Comparison of ENCODE assay signal across 23 cellular contexts in genomic region chr6:70028246-70028645, GRCh38.
"Had no signal": no experiment of that assay in that cellular context is flagged by ENCODE, and none has a peak within 500 bp of the region (broad histone marks: within the 10 kb centered on the region; RNA-seq: fewer than 3 reads in every experiment).

No MANE protein-coding gene starts in this region.

- ATAC-seq: effector memory CD8-positive, alpha-beta T cell; esophagus mucosa; gastrocnemius medialis; heart right ventricle; left cardiac atrium; left lung; left ventricle myocardium superior; lower lobe of right lung had no signal

- H3K27me3 Mint-ChIP-seq: dendritic cell treated with granulocyte-macrophage colony-stimulating factor and Interleukin-4, amounts not matched to agents 40 ng/mL and 50 ng/mL, for 4 days; effector memory CD8-positive, alpha-beta T cell had no signal

- H3K27ac Mint-ChIP-seq: dendritic cell treated with granulocyte-macrophage colony-stimulating factor and Interleukin-4, amounts not matched to agents 40 ng/mL and 50 ng/mL, for 4 days; effector memory CD8-positive, alpha-beta T cell; endodermal cell had no signal

- H3K9me3 ChIP-seq: colonic mucosa, esophagus squamous epithelium, gastrocnemius medialis, heart right ventricle, left lung, lower lobe of right lung had no signal

- H3K9me3 Mint-ChIP-seq: dendritic cell treated with granulocyte-macrophage colony-stimulating factor and Interleukin-4, amounts not matched to agents 40 ng/mL and 50 ng/mL, for 4 days; endodermal cell had no signal

- H3K27me3 ChIP-seq: colonic mucosa, esophagus squamous epithelium, gastrocnemius medialis, heart right ventricle, left lung had no signal

- H3K4me1 ChIP-seq: colonic mucosa, esophagus squamous epithelium, gastrocnemius medialis, heart right ventricle, left lung, lower lobe of right lung had no signal

- DNase-seq: colonic mucosa; cortex of kidney; effector CD8-positive, alpha-beta T cell; effector memory CD8-positive, alpha-beta T cell; endodermal cell; erythroblast; esophagus squamous epithelium; foreskin fibroblast; foreskin melanocyte; gastrocnemius medialis; glutamatergic neuron; head of caudate nucleus; heart right ventricle; hippocampal formation; left cardiac atrium; left lung; left ventricle myocardium superior; lower lobe of right lung; mesenchymal stem cell; midbrain had no signal

- H3K4me3 ChIP-seq: colonic mucosa, esophagus squamous epithelium, gastrocnemius medialis, heart right ventricle, left lung, lower lobe of right lung had no signal

- H3K4me3 Mint-ChIP-seq: dendritic cell treated with granulocyte-macrophage colony-stimulating factor and Interleukin-4, amounts not matched to agents 40 ng/mL and 50 ng/mL, for 4 days; effector memory CD8-positive, alpha-beta T cell; endodermal cell had no signal

- H3K36me3 ChIP-seq: colonic mucosa, esophagus squamous epithelium, gastrocnemius medialis, heart right ventricle, left lung, lower lobe of right lung had no signal

- H3K27ac ChIP-seq: colonic mucosa, epithelial cell of prostate, esophagus squamous epithelium, gastrocnemius medialis, heart right ventricle, left lung, lower lobe of right lung had no signal
